11 cellular contexts compared by ENCODE assay signal in the genomic region with DNA sequence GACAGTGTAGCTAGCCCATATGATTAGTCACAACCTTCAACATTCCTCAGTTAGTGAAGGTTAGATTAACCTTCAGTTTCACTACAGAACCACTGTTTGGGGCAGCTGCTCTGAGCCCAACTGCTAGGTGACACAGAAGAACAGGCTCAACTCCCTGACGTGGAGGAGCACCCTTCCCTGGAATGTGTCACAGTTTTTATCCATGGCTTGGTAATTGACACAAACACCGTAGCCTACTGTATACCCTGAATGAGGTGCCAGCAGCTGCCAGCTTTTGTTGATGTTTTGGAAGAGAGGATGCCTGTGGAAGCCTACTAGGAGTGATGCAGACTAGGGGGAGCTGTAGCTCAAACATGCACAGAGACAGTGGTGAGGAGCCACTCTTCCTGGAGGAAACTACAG. TPM values are rescaled to one million over a fixed set of nuclear protein-coding genes. Genes with fewer than 3 reads are reported as not detected.
DNase-seq lines count a peak whose midpoint lies in the region; TF ChIP-seq lines count a peak whose summit lies in the region.
"Had no signal": no experiment of that assay in that cellular context is flagged by ENCODE, and none has a peak within 500 bp of the region (broad histone marks: within the 10 kb centered on the region; RNA-seq: fewer than 3 reads in every experiment).

No MANE protein-coding gene starts in this region.

- intact Hi-C loops in dorsolateral prefrontal cortex (cut with DNase I) = loop anchor here in 1 of 2 donors (2.0 kb wide), 1 partner anchor 75 kb away; no protein-coding TSS in a partner anchor

- no peaks in the 10 kb centered on the region for H3K79me2 ChIP-seq in osteoblast (ENCODE audit: insufficient read depth, low read length)

- no peak overlapping the region for H3K4me2 ChIP-seq in osteoblast (ENCODE audit: insufficient read depth, low read length)

- H3K27me3 ChIP-seq in dorsolateral prefrontal cortex (no peaks in the 10 kb centered on the region), osteoblast (ENCODE audit: insufficient read depth, low read length) (no peaks in the 10 kb centered on the region)

- H3K36me3 ChIP-seq in osteoblast (ENCODE audit: insufficient read depth, low read length) = no peaks in the 10 kb centered on the region

- peak overlapping the region in 31 of 59 donors; percentile 7 to 96 (median 85) for H3K27ac ChIP-seq in dorsolateral prefrontal cortex
- H3K27ac ChIP-seq in osteoblast (ENCODE audit: low read depth, low read length) = no peak overlapping the region

- H3K9me3 ChIP-seq in osteoblast (ENCODE audit: low read depth, low read length) = no peaks in the 10 kb centered on the region

- DNase-seq in ELR (ENCODE audit: low read depth) (peak; percentile 16), NCI-H82 treated with DMSO at 0.1 percent for 48 hours (lab: John Stamatoyannopoulos, UW; ENCODE audit: unreplicated experiment) (peak; percentile 1), dorsolateral prefrontal cortex (no peak), osteoblast (ENCODE audit: insufficient read length, low spot score, missing footprints) (no peak), NCI-H1092 treated with DMSO at 0.1 percent for 48 hours (lab: John Stamatoyannopoulos, UW) (no peak), DMS79 treated with DMSO at 0.1 percent for 48 hours (lab: John Stamatoyannopoulos, UW) (no peak), NCI-H1417 (lab: John Stamatoyannopoulos, UW) (no peak), NCI-H1092 (lab: John Stamatoyannopoulos, UW) (no peak)
- DNase-seq: CD8-positive, alpha-beta memory T cell; stimulated activated CD4-positive, alpha-beta T cell treated with anti-CD3 and anti-CD28 coated beads, Interleukin-2, amount 100 ng/mL, for 48 hours had no signal

- no peaks in the 10 kb centered on the region for H4K20me1 ChIP-seq in osteoblast (ENCODE audit: insufficient read depth, low read length)

- peak overlapping the region; percentile 56 for H2AFZ ChIP-seq in osteoblast (ENCODE audit: low read length)

- H3K4me3 ChIP-seq in dorsolateral prefrontal cortex (no peak overlapping the region), osteoblast (ENCODE audit: insufficient read depth, low read length) (no peak overlapping the region)

- peaks cover 7% of the 10 kb centered on the region for H3K4me1 ChIP-seq in osteoblast (ENCODE audit: insufficient read depth, low read length)

- TF ChIP-seq CTCF in dorsolateral prefrontal cortex (IDR thresholded peaks at IDR 0.05 in 54 of 56, conservative IDR thresholded peaks at IDR 0.05 in 2 of 56; ENCODE audit: low read depth in 1 of 56, partially characterized antibody in 56 of 56) (peak in 20 of 56 donors; percentile 6 to 40 (median 19)), osteoblast (IDR thresholded peaks at IDR 0.05; ENCODE audit: extremely low read depth, low read depth, low read length) (no peak)

RNA-seq across cellular contexts. Expression of a gene that starts 56.6 kb away (rescaled TPM):
- total RNA-seq in dorsolateral prefrontal cortex (1 to 10 TPM in 3 of 120 experiments, under 1 TPM in 59, not detected in 58; 0.11 to 3.5 (median 0.26) TPM), osteoblast (not detected in 2 replicates)
- total RNA-seq: pulmonary artery endothelial cell had no signal

Comparison
In these comparisons a context has a peak if more than half of its experiments do, and no peak if none do; other contexts are left out.
1. DNase-seq: peak in ELR (single experiment) and NCI-H82 treated with DMSO at 0.1 percent for 48 hours (single experiment); none in dorsolateral prefrontal cortex (0 of 10), osteoblast (single experiment), NCI-H1092 treated with DMSO at 0.1 percent for 48 hours (single experiment), DMS79 treated with DMSO at 0.1 percent for 48 hours (single experiment), NCI-H1417 (0 of 3) and NCI-H1092 (single experiment).